ENCODE assay signal across 15 cellular contexts in genomic region chr12:47995976-47996375, GRCh38. TPM values are rescaled to one million over a fixed set of nuclear protein-coding genes. Genes with fewer than 3 reads are reported as not detected.
DNase-seq lines count a peak whose midpoint lies in the region; ATAC-seq, FAIRE-seq and TF ChIP-seq lines count a peak whose summit lies in the region.
"Had no signal": no experiment of that assay in that cellular context is flagged by ENCODE, and none has a peak within 500 bp of the region (broad histone marks: within the 10 kb centered on the region; RNA-seq: fewer than 3 reads in every experiment).

No MANE protein-coding gene starts in this region.

- ATAC-seq in left lobe of liver (peak; percentile 56), GM18909 (IDR thresholded peaks at IDR 0.05; ENCODE audit: poor library complexity, unreplicated experiment) (no peak)
- ATAC-seq: T-cell had no signal

- H3K9me3 Mint-ChIP-seq in CD8-positive, alpha-beta memory T cell = no peaks in the 10 kb centered on the region
- H3K9me3 Mint-ChIP-seq: activated CD4-positive, alpha-beta T cell treated with anti-CD3 and anti-CD28 coated beads, Interleukin-2, amount 10 ng/mL, durations not matched to agents 24 days and 14 days; CD4-positive, CD25-positive, alpha-beta regulatory T cell; stimulated activated naive CD8-positive, alpha-beta T cell treated with anti-CD3 and anti-CD28 coated beads, Interleukin-15, Interleukin-2, amounts not matched to agents 100 ng/mL and 50 ng/mL, for 24 hours; T-cell had no signal

- H3K36me3 ChIP-seq in bronchial epithelial cell (ENCODE audit: control insufficient read depth, insufficient read depth, low read length) (no peaks in the 10 kb centered on the region), H7 (replicated peaks; ENCODE audit: control insufficient read depth, insufficient read depth, low read length) (no peaks in the 10 kb centered on the region)
- H3K36me3 ChIP-seq in CD8-positive, alpha-beta memory T cell (ENCODE audit: insufficient read depth, low read length) = no peaks in the 10 kb centered on the region

- no peak overlapping the region for H3K27ac ChIP-seq in AG04450 (ENCODE audit: low read depth, low read length)
- no peak overlapping the region for H3K27ac ChIP-seq in coronary artery
- H3K27ac ChIP-seq in CD8-positive, alpha-beta memory T cell (ENCODE audit: low read depth, low read length) = no peak overlapping the region

- no peak overlapping the region for H3K27ac Mint-ChIP-seq in CD8-positive, alpha-beta memory T cell
- H3K27ac Mint-ChIP-seq: activated CD4-positive, alpha-beta T cell treated with anti-CD3 and anti-CD28 coated beads, Interleukin-2, amount 10 ng/mL, durations not matched to agents 24 days and 14 days; CD4-positive, CD25-positive, alpha-beta regulatory T cell; stimulated activated naive CD8-positive, alpha-beta T cell treated with anti-CD3 and anti-CD28 coated beads, Interleukin-15, Interleukin-2, amounts not matched to agents 100 ng/mL and 50 ng/mL, for 24 hours; T-cell had no signal

- no peak overlapping the region for H3K4me3 Mint-ChIP-seq in CD8-positive, alpha-beta memory T cell
- H3K4me3 Mint-ChIP-seq: activated CD4-positive, alpha-beta T cell treated with anti-CD3 and anti-CD28 coated beads, Interleukin-2, amount 10 ng/mL, durations not matched to agents 24 days and 14 days; CD4-positive, CD25-positive, alpha-beta regulatory T cell; stimulated activated naive CD8-positive, alpha-beta T cell treated with anti-CD3 and anti-CD28 coated beads, Interleukin-15, Interleukin-2, amounts not matched to agents 100 ng/mL and 50 ng/mL, for 24 hours; T-cell had no signal

- DNase-seq in AG04450 (ENCODE audit: low read depth, low spot score) = peak; percentile 48
- peak; percentile 31 for DNase-seq in GM03348 (ENCODE audit: low spot score)
- DNase-seq in bronchial epithelial cell (ENCODE audit: low read depth) = no peak
- DNase-seq in left lobe of liver (ENCODE audit: low spot score) = no peak
- DNase-seq in coronary artery (ENCODE audit: low spot score) = no peak
- DNase-seq in CD8-positive, alpha-beta memory T cell = no peak
- DNase-seq in H7 = no peak
- DNase-seq: activated CD4-positive, alpha-beta T cell treated with anti-CD3 and anti-CD28 coated beads, Interleukin-2, amount 10 ng/mL, durations not matched to agents 24 days and 14 days; CD4-positive, CD25-positive, alpha-beta regulatory T cell; KBM-7; mammary epithelial cell; T-cell had no signal

- peaks cover 86% of the 10 kb centered on the region for H3K27me3 ChIP-seq in AG04450 (ENCODE audit: control insufficient read depth, insufficient read depth, low read length)
- peaks cover 9% of the 10 kb centered on the region for H3K27me3 ChIP-seq in bronchial epithelial cell (ENCODE audit: control insufficient read depth, insufficient read depth, low read length)
- H3K27me3 ChIP-seq in CD8-positive, alpha-beta memory T cell (ENCODE audit: insufficient read depth, low read length, poor library complexity, severe bottlenecking) = peaks cover 15% of the 10 kb centered on the region
- H3K27me3 ChIP-seq in H7 (ENCODE audit: control insufficient read depth, insufficient read depth, low read length) = peaks cover 84% of the 10 kb centered on the region

- CTCF ChIA-PET in AG04450 (lab: Charles Lee) = interaction anchor here (0.6 to 1.3 kb wide), 3 partner anchors 19 to 622 kb away, joined by 3 to 10 read pairs (median 3); no protein-coding TSS in a partner anchor
- CTCF ChIA-PET in CD8-positive, alpha-beta memory T cell (lab: Charles Lee) = no interaction called here

- FAIRE-seq in bronchial epithelial cell (lab: Jason Lieb, UNC) = peak; percentile 80
- FAIRE-seq: colon had no signal

- POLR2A ChIA-PET in AG04450 (lab: Yijun Ruan, JAX) = no interaction called here
- POLR2A ChIA-PET in CD8-positive, alpha-beta memory T cell (lab: Charles Lee) = no interaction called here

- H3K9me3 ChIP-seq in AG04450 (ENCODE audit: control insufficient read depth, insufficient read depth, low read length) = no peaks in the 10 kb centered on the region; the same call in 1 of the 2 replicates
- no peaks in the 10 kb centered on the region for H3K9me3 ChIP-seq in CD8-positive, alpha-beta memory T cell (ENCODE audit: low read length)

- H3K4me1 Mint-ChIP-seq in CD8-positive, alpha-beta memory T cell = peaks cover 3 to 4% (median 4%) of the 10 kb centered on the region in 3 donors

- H3K36me3 Mint-ChIP-seq in CD8-positive, alpha-beta memory T cell = no peaks in the 10 kb centered on the region
- H3K36me3 Mint-ChIP-seq: CD4-positive, CD25-positive, alpha-beta regulatory T cell; T-cell had no signal

- peaks cover 4% of the 10 kb centered on the region for H3K4me1 ChIP-seq in CD8-positive, alpha-beta memory T cell (ENCODE audit: insufficient read depth, low read length)

- TF ChIP-seq CTCF in AG04450 (IDR thresholded peaks at IDR 0.05; ENCODE audit: low read depth, low read length) = no peak
- TF ChIP-seq CTCF in bronchial epithelial cell (IDR thresholded peaks at IDR 0.05; ENCODE audit: insufficient read depth, low read length, severe bottlenecking) = no peak
- TF ChIP-seq CTCF in coronary artery (IDR thresholded peaks at IDR 0.05) = no peak

- H3K4me3 ChIP-seq in AG04450 (ENCODE audit: low read depth, low read length) (no peak overlapping the region), bronchial epithelial cell (ENCODE audit: low read depth, low read length) (no peak overlapping the region), coronary artery (no peak overlapping the region), H7 (ENCODE audit: insufficient read depth, low read depth, low read length) (no peak overlapping the region)
- no peak overlapping the region for H3K4me3 ChIP-seq in CD8-positive, alpha-beta memory T cell (ENCODE audit: low read length)

- H3K27me3 Mint-ChIP-seq in CD8-positive, alpha-beta memory T cell = peaks cover 47 to 65% of the 10 kb centered on the region in 2 donors

RNA-seq across cellular contexts. Expression of gene COL2A1, which starts 8.3 kb away (rescaled TPM):
- polyA plus RNA-seq in AG04450 (2011; rRNA removed) = not detected in 2 replicates
- polyA minus RNA-seq in AG04450 (2011; rRNA and poly(A)+ RNA removed) = not detected in 2 replicates
- under 0.01 TPM in 2 replicates for total RNA-seq in bronchial epithelial cell
- 0.08 TPM for total RNA-seq in left lobe of liver
- not detected for total RNA-seq in CD8-positive, alpha-beta memory T cell
- polyA plus RNA-seq in CD8-positive, alpha-beta memory T cell = not detected
- 2.0 and 4.6 TPM in 2 replicates for total RNA-seq in H7 (2014; rRNA removed; shearing (Covaris generic))
- total RNA-seq: CD4-positive, CD25-positive, alpha-beta regulatory T cell; T-cell had no signal
- polyA plus RNA-seq: CD4-positive, CD25-positive, alpha-beta regulatory T cell had no signal

RNA-seq across cellular contexts. Expression of gene TMEM106C, which starts 32.6 kb away (rescaled TPM):
- polyA plus RNA-seq in AG04450 (2011; rRNA removed) = 93.7 and 96.3 TPM in 2 replicates
- polyA minus RNA-seq in AG04450 (2011; rRNA and poly(A)+ RNA removed) = 66.1 and 66.9 TPM in 2 replicates
- total RNA-seq in bronchial epithelial cell (63.1 and 88.5 TPM in 2 replicates), left lobe of liver (14.8 TPM)
- total RNA-seq in CD8-positive, alpha-beta memory T cell = 100 to 1,000 TPM; 178 to 186 TPM
- 56.8 TPM for polyA plus RNA-seq in CD8-positive, alpha-beta memory T cell
- total RNA-seq in H7 (2014; rRNA removed; shearing (Covaris generic)) = 13.4 and 15.6 TPM in 2 replicates

Comparison
In these comparisons a context has a peak if more than half of its experiments do, and no peak if none do; other contexts are left out.
1. DNase-seq: peak in AG04450 (single experiment) and GM03348 (single experiment); none in bronchial epithelial cell (single experiment), left lobe of liver (single experiment), coronary artery (single experiment), CD8-positive, alpha-beta memory T cell (0 of 5) and H7 (single experiment).